Comparison of ENCODE assay signal across 21 cellular contexts in the genomic region with DNA sequence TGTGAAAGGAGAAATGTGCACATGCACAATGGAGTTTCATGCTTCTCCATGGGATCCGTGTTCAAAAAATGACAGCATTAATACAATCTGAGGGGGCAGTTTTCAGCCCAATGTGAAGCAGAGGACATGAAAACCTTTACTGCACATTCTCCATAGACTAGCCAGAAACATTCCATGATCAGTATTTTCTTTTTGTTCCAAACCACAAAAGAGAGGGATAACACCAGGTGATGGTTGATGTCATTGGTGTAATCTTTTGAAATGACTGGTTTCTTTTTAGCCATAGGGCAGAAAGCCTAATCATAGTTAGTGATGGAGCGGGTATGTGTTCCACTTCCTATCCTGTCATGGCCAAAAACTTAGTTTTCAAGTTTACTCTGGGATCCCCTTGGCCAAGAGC. TPM values are rescaled to one million over a fixed set of nuclear protein-coding genes. Genes with fewer than 3 reads are reported as not detected.
DNase-seq lines count a peak whose midpoint lies in the region; ATAC-seq, FAIRE-seq and TF ChIP-seq lines count a peak whose summit lies in the region.
"Had no signal": no experiment of that assay in that cellular context is flagged by ENCODE, and none has a peak within 500 bp of the region (broad histone marks: within the 10 kb centered on the region; RNA-seq: fewer than 3 reads in every experiment).

No MANE protein-coding gene starts in this region.

- ATAC-seq in stimulated activated naive B cell treated with anti-CD40 and anti-IgM and Interleukin-4, amounts not matched to agents 10 μg/mL and 1 μg/mL and 100 μg/mL, for 72 hours (replicated peaks): no peak
- ATAC-seq in HG03432 (IDR thresholded peaks at IDR 0.05; ENCODE audit: unreplicated experiment) (no peak), GM21515 (IDR thresholded peaks at IDR 0.05; ENCODE audit: unreplicated experiment) (no peak)

- H3K36me3 Mint-ChIP-seq in astrocyte (ENCODE audit: low read depth, unreplicated experiment): no peaks in the 10 kb centered on the region
- peaks cover 6 to 17% of the 10 kb centered on the region in 2 donors for H3K36me3 Mint-ChIP-seq in stimulated activated naive B cell treated with anti-CD40 and anti-IgM and Interleukin-4, amounts not matched to agents 10 μg/mL and 1 μg/mL and 100 μg/mL, for 72 hours

- H3K4me1 Mint-ChIP-seq in astrocyte (ENCODE audit: low read depth, unreplicated experiment): peaks cover 25% of the 10 kb centered on the region
- peaks cover 36 to 58% of the 10 kb centered on the region in 2 donors for H3K4me1 Mint-ChIP-seq in stimulated activated naive B cell treated with anti-CD40 and anti-IgM and Interleukin-4, amounts not matched to agents 10 μg/mL and 1 μg/mL and 100 μg/mL, for 72 hours

- H3K9ac ChIP-seq in astrocyte (ENCODE audit: low read length): no peak overlapping the region

- H3K4me3 Mint-ChIP-seq in astrocyte (ENCODE audit: unreplicated experiment): no peak overlapping the region
- no peak overlapping the region for H3K4me3 Mint-ChIP-seq in stimulated activated naive B cell treated with anti-CD40 and anti-IgM and Interleukin-4, amounts not matched to agents 10 μg/mL and 1 μg/mL and 100 μg/mL, for 72 hours

- TF ChIP-seq CTCF in astrocyte (IDR thresholded peaks at IDR 0.05; ENCODE audit: insufficient read depth, low read depth, low read length) (no peak), fibroblast of the aortic adventitia (IDR thresholded peaks at IDR 0.05; ENCODE audit: insufficient read depth, low read length) (no peak)

- FAIRE-seq in H54 (lab: Jason Lieb, UNC) (peak; percentile 48), astrocyte (lab: Jason Lieb, UNC) (no peak)
- FAIRE-seq: endothelial cell of umbilical vein had no signal

- no peak overlapping the region for H3K4me2 ChIP-seq in astrocyte (ENCODE audit: low read length)

- no peak for TF ChIP-seq POLR2A in H54 (IDR thresholded peaks at IDR 0.05; ENCODE audit: low read depth, low read length)

- no peak overlapping the region for H2AFZ ChIP-seq in astrocyte (ENCODE audit: low read depth, low read length)

- H3K27me3 Mint-ChIP-seq in astrocyte (ENCODE audit: low read depth, unreplicated experiment): no peaks in the 10 kb centered on the region
- no peaks in the 10 kb centered on the region for H3K27me3 Mint-ChIP-seq in stimulated activated naive B cell treated with anti-CD40 and anti-IgM and Interleukin-4, amounts not matched to agents 10 μg/mL and 1 μg/mL and 100 μg/mL, for 72 hours

- H3K4me3 ChIP-seq in astrocyte (ENCODE audit: insufficient read depth, low read depth, low read length): no peak overlapping the region
- no peak overlapping the region for H3K4me3 ChIP-seq in fibroblast of the aortic adventitia (ENCODE audit: low read depth, low read length)
- H3K4me3 ChIP-seq: cardiac muscle cell, dorsolateral prefrontal cortex, thoracic aorta had no signal

- H3K9me3 ChIP-seq in astrocyte (ENCODE audit: insufficient read depth, low read depth, low read length): no peaks in the 10 kb centered on the region
- H3K9me3 ChIP-seq: thoracic aorta had no signal

- no peak overlapping the region for H3K27ac Mint-ChIP-seq in astrocyte (ENCODE audit: unreplicated experiment)
- H3K27ac Mint-ChIP-seq in stimulated activated naive B cell treated with anti-CD40 and anti-IgM and Interleukin-4, amounts not matched to agents 10 μg/mL and 1 μg/mL and 100 μg/mL, for 72 hours: peak overlapping the region; percentile 79

- DNase-seq in H54 (ENCODE audit: insufficient read length, low spot score) (no peak), astrocyte (ENCODE audit: low read depth) (peak; percentile 56), fibroblast of the aortic adventitia (ENCODE audit: low read depth) (peak; percentile 36), NCI-H2107 treated with DMSO at 0.1 percent for 48 hours (lab: John Stamatoyannopoulos, UW; ENCODE audit: unreplicated experiment) (no peak), NCI-H524 (lab: John Stamatoyannopoulos, UW) (no peak)
- DNase-seq in stimulated activated naive B cell treated with anti-CD40 and anti-IgM and Interleukin-4, amounts not matched to agents 10 μg/mL and 1 μg/mL and 100 μg/mL, for 72 hours: no peak
- DNase-seq: activated CD4-positive, alpha-beta T cell treated with anti-CD3 and anti-CD28 coated beads, Interleukin-2, amount 50 U/mL, for 48 hours; activated CD4-positive, CD25-positive, alpha-beta regulatory T cell; activated gamma-delta T cell treated with Interleukin-2 at 50 U/mL for 16 hours; AML-193; DMS79; dorsolateral prefrontal cortex; NCI-H2171 treated with DMSO at 0.1 percent for 48 hours; NCI-H526 treated with DMSO at 0.1 percent for 48 hours; posterior cingulate gyrus; stimulated activated naive CD4-positive, alpha-beta T cell treated with Interleukin-2 at 50 U/mL for 16 hours had no signal

- H4K20me1 ChIP-seq in astrocyte (ENCODE audit: insufficient read depth, low read length): no peaks in the 10 kb centered on the region

- no peaks in the 10 kb centered on the region for H3K79me2 ChIP-seq in astrocyte (ENCODE audit: insufficient read depth, low read length)

- H3K27me3 ChIP-seq in astrocyte (ENCODE audit: insufficient read depth, low read length): no peaks in the 10 kb centered on the region
- H3K27me3 ChIP-seq: cardiac muscle cell, dorsolateral prefrontal cortex had no signal

- H3K9me3 Mint-ChIP-seq in astrocyte (ENCODE audit: unreplicated experiment): no peaks in the 10 kb centered on the region
- H3K9me3 Mint-ChIP-seq in stimulated activated naive B cell treated with anti-CD40 and anti-IgM and Interleukin-4, amounts not matched to agents 10 μg/mL and 1 μg/mL and 100 μg/mL, for 72 hours: no peaks in the 10 kb centered on the region

- H3K4me1 ChIP-seq in astrocyte (ENCODE audit: insufficient read depth, low read length): peaks cover 17% of the 10 kb centered on the region

- no peak overlapping the region for H3K27ac ChIP-seq in astrocyte (ENCODE audit: low read depth, low read length)
- H3K27ac ChIP-seq: cardiac muscle cell, dorsolateral prefrontal cortex, thoracic aorta had no signal

- no peaks in the 10 kb centered on the region for H3K36me3 ChIP-seq in astrocyte (ENCODE audit: insufficient read depth, low read length)
- H3K36me3 ChIP-seq: cardiac muscle cell, thoracic aorta had no signal

RNA-seq across cellular contexts. Expression of gene KYNU, which starts 1.8 kb away (rescaled TPM):
- 0.72 and 1.2 TPM in 2 replicates for total RNA-seq in astrocyte
- under 0.01 and 1.3 TPM in 2 replicates for total RNA-seq in fibroblast of the aortic adventitia (ENCODE audit: low replicate concordance)
- total RNA-seq: endothelial cell of umbilical vein had no signal

Comparison
In these comparisons a context has a peak if more than half of its experiments do, and no peak if none do; other contexts are left out.
1. DNase-seq: peak in astrocyte (single experiment) and fibroblast of the aortic adventitia (single experiment); none in H54 (single experiment), stimulated activated naive B cell treated with anti-CD40 and anti-IgM and Interleukin-4, amounts not matched to agents 10 μg/mL and 1 μg/mL and 100 μg/mL, for 72 hours (single experiment), NCI-H2107 treated with DMSO at 0.1 percent for 48 hours (single experiment) and NCI-H524 (0 of 2).